ENCODE assay signal across 10 cellular contexts in genomic region chr1:41482001-41482765, GRCh38. TPM values are rescaled to one million over a fixed set of nuclear protein-coding genes. Genes with fewer than 3 reads are reported as not detected.
A peak's percentile ranks its signal among the peaks of the same experiment; 100 is the strongest.
DNase-seq lines count a peak whose midpoint lies in the region; ATAC-seq, FAIRE-seq and TF ChIP-seq lines count a peak whose summit lies in the region.
"Had no signal": no experiment of that assay in that cellular context is flagged by ENCODE, and none has a peak within 500 bp of the region (broad histone marks: within the 10 kb centered on the region; RNA-seq: fewer than 3 reads in every experiment).

No MANE protein-coding gene starts in this region.

- no peak for TF ChIP-seq CTCF in RWPE2 (IDR thresholded peaks at IDR 0.05; ENCODE audit: poor library complexity, severe bottlenecking)
- TF ChIP-seq CTCF in keratinocyte (optimal IDR thresholded peaks at IDR 0.05 in 1 of 3, IDR thresholded peaks at IDR 0.05 in 1 of 3, conservative IDR thresholded peaks at IDR 0.05 in 1 of 3; ENCODE audit: extremely low read depth in 1 of 3, insufficient read depth in 2 of 3, low read length in 3 of 3): no peak
- no peak for TF ChIP-seq CTCF in GM10248 (IDR thresholded peaks at IDR 0.05; ENCODE audit: control extremely low read depth, extremely low read depth, low read depth, missing control alignments)

- H4K20me1 ChIP-seq in keratinocyte (ENCODE audit: control insufficient read depth, extremely low read depth, insufficient read depth, low read length): no peaks in the 10 kb centered on the region

- H3K27me3 ChIP-seq in RWPE2 (ENCODE audit: insufficient read depth, poor library complexity, severe bottlenecking): no peaks in the 10 kb centered on the region
- no peaks in the 10 kb centered on the region for H3K27me3 ChIP-seq in keratinocyte (ENCODE audit: control insufficient read depth, extremely low read depth, insufficient read depth, low read length)

- H3K4me2 ChIP-seq in keratinocyte (ENCODE audit: control insufficient read depth, extremely low read depth, insufficient read depth, low read depth, low read length): peak overlapping the region; percentile 66

- no peaks in the 10 kb centered on the region for H3K9me1 ChIP-seq in keratinocyte (ENCODE audit: control insufficient read depth, extremely low read depth, insufficient read depth, low read length)

- H3K4me1 ChIP-seq in RWPE2 (ENCODE audit: insufficient read depth, poor library complexity, severe bottlenecking) (peaks cover 32% of the 10 kb centered on the region), keratinocyte (ENCODE audit: control insufficient read depth, extremely low read depth, insufficient read depth, low read length) (peaks cover 37% of the 10 kb centered on the region)

- peak; percentile 42; the same call in 2 of the 3 replicates for ATAC-seq in RWPE2 (ENCODE audit: low read depth)
- no peak for ATAC-seq in HG03457 (IDR thresholded peaks at IDR 0.05; ENCODE audit: unreplicated experiment)

- POLR2A ChIA-PET in GM10248 (lab: Yijun Ruan, JAX): no interaction called here

- H3K9ac ChIP-seq in keratinocyte (ENCODE audit: control insufficient read depth, extremely low read depth, insufficient read depth, low read length): peak overlapping the region; percentile 25

- no peak for FAIRE-seq in keratinocyte (lab: Jason Lieb, UNC)

- dilution Hi-C loops in keratinocyte (cut with MboI; ENCODE audit: extremely low pct_ligation_motif_present, low sequenced_read_pairs): no loop called here

- H3K36me3 ChIP-seq in RWPE2 (ENCODE audit: low read depth) (no peaks in the 10 kb centered on the region), keratinocyte (ENCODE audit: control insufficient read depth in 2 of 2, extremely low read depth in 1 of 2, insufficient read depth in 2 of 2, low read length in 2 of 2) (no peaks in the 10 kb centered on the region)

- no peaks in the 10 kb centered on the region for H3K9me3 ChIP-seq in RWPE2 (ENCODE audit: severe bottlenecking)
- H3K9me3 ChIP-seq in keratinocyte (ENCODE audit: control insufficient read depth, low read depth, low read length): no peaks in the 10 kb centered on the region

- DNase-seq in NCI-H2081 (lab: John Stamatoyannopoulos, UW) (peak; percentile 56 to 81), NCI-H2081 treated with DMSO at 0.1 percent for 48 hours (lab: John Stamatoyannopoulos, UW) (no peak), RWPE2 (ENCODE audit: low spot score) (peak; percentile 90), keratinocyte (ENCODE audit: low read depth, low spot score) (no peak), ureter (ENCODE audit: low spot score) (peak; percentile 88), GM10248 (ENCODE audit: extremely low spot score) (no peak)
- no peak for DNase-seq in stimulated activated CD4-positive, alpha-beta T cell treated with anti-CD3 and anti-CD28 coated beads, Interleukin-2, amount 100 ng/mL, for 24 hours
- DNase-seq: foreskin melanocyte, NCI-H1048 had no signal

- H2AFZ ChIP-seq in keratinocyte (ENCODE audit: control insufficient read depth, low read length): no peak overlapping the region

- H3K27ac ChIP-seq in RWPE2 (ENCODE audit: poor library complexity, severe bottlenecking) (no peak overlapping the region), keratinocyte (ENCODE audit: control insufficient read depth, insufficient read depth, low read length) (no peak overlapping the region)

- H3K79me2 ChIP-seq in keratinocyte (ENCODE audit: control insufficient read depth, insufficient read depth, low read length): no peaks in the 10 kb centered on the region

- CTCF ChIA-PET in GM10248 (lab: Yijun Ruan, JAX): interaction anchor here (1.0 to 12.8 kb wide), 4 partner anchors 13 to 39 kb away, joined by 3 to 104 read pairs (median 7); no protein-coding TSS in a partner anchor

- H3K4me3 ChIP-seq in RWPE2 (ENCODE audit: severe bottlenecking) (no peak overlapping the region), keratinocyte (ENCODE audit: control insufficient read depth in 2 of 3, extremely low read depth in 1 of 3, insufficient read depth in 2 of 3, low read depth in 1 of 3, low read length in 3 of 3) (no peak overlapping the region)

RNA-seq across cellular contexts. Expression of gene EDN2, which starts 2.3 kb away (rescaled TPM):
- 0.06 to 0.34 TPM (median 0.32 TPM) in 3 replicates for polyA plus RNA-seq in keratinocyte
- 0.42 TPM for polyA plus RNA-seq in keratinocyte (2011; ENCODE audit: low read depth)
- polyA plus RNA-seq in keratinocyte (2011; cell fraction: cytosol; rRNA removed): 0.18 and 0.22 TPM in 2 replicates
- 0.38 and 0.60 TPM in 2 replicates for polyA plus RNA-seq in keratinocyte (2011; cell fraction: nucleus; rRNA removed)
- 1.9 TPM in 1 of 2 replicates, not detected in the other for polyA plus RNA-seq in keratinocyte (2012; ENCODE audit: low replicate concordance)
- polyA minus RNA-seq in keratinocyte: 0.64 TPM in 1 of 3 replicates, not detected in the others
- not detected for polyA minus RNA-seq in keratinocyte (2011; cell fraction: cytosol; rRNA and poly(A)+ RNA removed)
- polyA minus RNA-seq in keratinocyte (2011; cell fraction: nucleus; rRNA and poly(A)+ RNA removed): 0.32 TPM in 1 of 2 replicates, not detected in the other
- total RNA-seq in ureter: 5.3 TPM

Comparison
In these comparisons a context has a peak if more than half of its experiments do, and no peak if none do; other contexts are left out.
1. DNase-seq: peak in NCI-H2081 (2 of 2), RWPE2 (single experiment) and ureter (single experiment); none in NCI-H2081 treated with DMSO at 0.1 percent for 48 hours (single experiment), keratinocyte (single experiment), GM10248 (single experiment) and stimulated activated CD4-positive, alpha-beta T cell treated with anti-CD3 and anti-CD28 coated beads, Interleukin-2, amount 100 ng/mL, for 24 hours (0 of 2).